In genomic region chr2:191875859-191876258, GRCh38 we compare ENCODE assay signal across 22 cellular contexts. TPM values are rescaled to one million over a fixed set of nuclear protein-coding genes. Genes with fewer than 3 reads are reported as not detected.
"Had no signal": no experiment of that assay in that cellular context is flagged by ENCODE, and none has a peak within 500 bp of the region (broad histone marks: within the 10 kb centered on the region; RNA-seq: fewer than 3 reads in every experiment).

No MANE protein-coding gene starts in this region.

- DNase-seq: Karpas-422; KBM-7; MM.1S; NCI-H1092 treated with DMSO at 0.1 percent for 48 hours; NCI-H1436; NCI-H187; NCI-H2029; NCI-H2081 treated with DMSO at 0.1 percent for 48 hours; NCI-H2171; NCI-H226; NCI-H446; NCI-H510A; NCI-H524 treated with DMSO at 0.1 percent for 48 hours; NCI-H69; NCI-H774; NK-92 treated with Interleukin-12 subunit alpha and Interleukin-12 subunit beta, amount 100 ng/mL, for 24 hours; PC-3; SHP77; SK-N-SH had no signal

- H3K9ac ChIP-seq: SK-N-SH had no signal

- H3K4me2 ChIP-seq: SK-N-SH had no signal

- H3K27ac ChIP-seq: HL-60, RWPE1 had no signal

- H3K9me3 ChIP-seq: SK-N-SH had no signal

RNA-seq across cellular contexts. Expression of gene CAVIN2, which starts 29.0 kb away (rescaled TPM):
- total RNA-seq: SK-MEL-5 had no signal
